ENCODE assay signal across 8 cellular contexts in the genomic region with DNA sequence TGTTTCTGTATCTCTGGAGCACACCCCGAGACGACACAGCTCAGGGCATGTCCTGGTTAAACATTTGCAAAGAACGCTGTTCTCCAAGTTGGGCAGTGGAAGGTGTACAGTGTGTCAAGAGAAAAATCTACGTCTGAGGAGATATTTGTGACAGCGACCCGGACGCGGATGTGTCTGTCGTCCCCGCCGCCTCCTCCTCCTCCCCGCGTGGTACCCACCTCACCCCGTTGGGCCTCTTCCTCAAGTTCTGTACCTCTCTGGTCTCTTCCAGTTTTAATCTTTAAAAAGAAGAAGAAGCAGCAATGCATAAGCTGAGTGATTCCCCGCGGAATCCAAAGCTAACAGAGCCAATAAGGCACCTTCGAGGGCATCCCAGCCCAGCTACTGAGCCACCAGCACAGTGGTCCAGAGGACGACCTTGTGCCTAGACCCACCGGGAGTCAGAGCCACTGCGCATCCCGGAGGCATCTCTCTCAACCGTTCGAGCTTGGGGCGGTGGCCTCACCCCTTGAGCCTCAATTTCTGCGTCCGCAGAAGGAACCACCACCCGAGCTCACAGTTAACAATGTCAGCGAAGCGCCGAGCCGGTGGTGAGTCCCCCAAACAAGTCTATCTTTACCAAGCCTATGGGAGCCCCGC. TPM values are rescaled to one million over a fixed set of nuclear protein-coding genes. Genes with fewer than 3 reads are reported as not detected.
A peak's percentile ranks its signal among the peaks of the same experiment; 100 is the strongest.
DNase-seq lines count a peak whose midpoint lies in the region; ATAC-seq and TF ChIP-seq lines count a peak whose summit lies in the region.

No MANE protein-coding gene starts in this region.

- no peaks in the 10 kb centered on the region for H3K27me3 Mint-ChIP-seq in T-helper 1 cell treated with Interleukin-12 subunit alpha and Interleukin-12 subunit beta and Interleukin-4 antibody, amounts not matched to agents 30 μg/mL and 1 μg/mL, for 36 hours (ENCODE audit: low read depth)
- H3K27me3 Mint-ChIP-seq in memory B cell, result no peaks in the 10 kb centered on the region

- H3K4me3 ChIP-seq in choroid plexus epithelial cell (ENCODE audit: low read depth, low read length) (peak overlapping the region; percentile 93), thymus (ENCODE audit: low read length) (peak overlapping the region; percentile 96)

- H3K4me3 Mint-ChIP-seq in T-helper 1 cell treated with Interleukin-12 subunit alpha and Interleukin-12 subunit beta and Interleukin-4 antibody, amounts not matched to agents 30 μg/mL and 1 μg/mL, for 36 hours, result peak overlapping the region; percentile 98
- peak overlapping the region; percentile 96 for H3K4me3 Mint-ChIP-seq in memory B cell

- peaks cover 42% of the 10 kb centered on the region for H3K4me1 Mint-ChIP-seq in T-helper 1 cell treated with Interleukin-12 subunit alpha and Interleukin-12 subunit beta and Interleukin-4 antibody, amounts not matched to agents 30 μg/mL and 1 μg/mL, for 36 hours (ENCODE audit: low read depth)
- peaks cover 34% of the 10 kb centered on the region for H3K4me1 Mint-ChIP-seq in memory B cell

- WGBS in thymus, result 3% methylated on average over 32 of the region's 32 CpGs

- peaks cover 43% of the 10 kb centered on the region for H3K36me3 Mint-ChIP-seq in T-helper 1 cell treated with Interleukin-12 subunit alpha and Interleukin-12 subunit beta and Interleukin-4 antibody, amounts not matched to agents 30 μg/mL and 1 μg/mL, for 36 hours (ENCODE audit: low read depth)
- H3K36me3 Mint-ChIP-seq in memory B cell, result peaks cover 10% of the 10 kb centered on the region

- no peak for DNase-seq in choroid plexus epithelial cell (ENCODE audit: low read depth)
- no peak for DNase-seq in memory B cell (ENCODE audit: low spot score in 2 of 2)
- no peak for DNase-seq in effector CD8-positive, alpha-beta T cell (lab: John Stamatoyannopoulos, UW)
- no peak for DNase-seq in NCI-H2227 treated with DMSO at 0.1 percent for 48 hours (lab: John Stamatoyannopoulos, UW)

- H3K9me3 ChIP-seq in thymus (ENCODE audit: control insufficient read depth), result no peaks in the 10 kb centered on the region

- H3K27ac Mint-ChIP-seq in T-helper 1 cell treated with Interleukin-12 subunit alpha and Interleukin-12 subunit beta and Interleukin-4 antibody, amounts not matched to agents 30 μg/mL and 1 μg/mL, for 36 hours, result peak overlapping the region; percentile 96
- H3K27ac Mint-ChIP-seq in memory B cell, result peak overlapping the region; percentile 94

- H3K27me3 ChIP-seq in thymus (ENCODE audit: control insufficient read depth, insufficient read depth), result no peaks in the 10 kb centered on the region

- H3K4me1 ChIP-seq in thymus (ENCODE audit: control insufficient read depth, insufficient read depth, low read length), result peaks cover 29% of the 10 kb centered on the region

- no peaks in the 10 kb centered on the region for H3K9me3 Mint-ChIP-seq in T-helper 1 cell treated with Interleukin-12 subunit alpha and Interleukin-12 subunit beta and Interleukin-4 antibody, amounts not matched to agents 30 μg/mL and 1 μg/mL, for 36 hours
- H3K9me3 Mint-ChIP-seq in memory B cell, result no peaks in the 10 kb centered on the region

- peak; percentile 15 for ATAC-seq in GM19043 (IDR thresholded peaks at IDR 0.05; ENCODE audit: low read depth, unreplicated experiment)
- ATAC-seq in HG03064 (IDR thresholded peaks at IDR 0.05; ENCODE audit: low read depth, unreplicated experiment), result peak; percentile 19
- peak; percentile 26 for ATAC-seq in memory B cell (ENCODE audit: low read depth)

- no peak for TF ChIP-seq CTCF in choroid plexus epithelial cell (conservative IDR thresholded peaks at IDR 0.05; ENCODE audit: low read depth, low read length)

- H3K27ac ChIP-seq in thymus (ENCODE audit: low read depth), result peak overlapping the region; percentile 77

- H3K36me3 ChIP-seq in thymus (ENCODE audit: control insufficient read depth, insufficient read depth), result peaks cover 27% of the 10 kb centered on the region

RNA-seq across cellular contexts. Expression of gene C9orf78, which starts 0.5 kb away (rescaled TPM):
- 95.0 TPM for polyA plus RNA-seq in thymus

RNA-seq across cellular contexts. Expression of gene USP20, which starts 0.7 kb away (rescaled TPM):
- 175 TPM for polyA plus RNA-seq in thymus

RNA-seq across cellular contexts. Expression of gene TOR1A, which starts 10.7 kb away (rescaled TPM):
- 30.0 TPM for polyA plus RNA-seq in thymus

RNA-seq across cellular contexts. Expression of gene TOR1B, which starts 31.6 kb away (rescaled TPM):
- 17.9 TPM for polyA plus RNA-seq in thymus
